20 cellular contexts compared by ENCODE assay signal in genomic region chr17:43998552-43998951, GRCh38. TPM values are rescaled to one million over a fixed set of nuclear protein-coding genes. Genes with fewer than 3 reads are reported as not detected.
DNase-seq lines count a peak whose midpoint lies in the region; ATAC-seq and TF ChIP-seq lines count a peak whose summit lies in the region.
"Had no signal": no experiment of that assay in that cellular context is flagged by ENCODE, and none has a peak within 500 bp of the region (broad histone marks: within the 10 kb centered on the region; RNA-seq: fewer than 3 reads in every experiment).

No MANE protein-coding gene starts in this region.

- peaks cover 2% of the 10 kb centered on the region for H3K27me3 ChIP-seq in brain microvascular endothelial cell (replicated peaks)
- peaks cover 3 to 4% of the 10 kb centered on the region in 2 donors for H3K27me3 ChIP-seq in naive thymus-derived CD4-positive, alpha-beta T cell (ENCODE audit: control insufficient read depth in 2 of 2, insufficient read depth in 2 of 2, low read length in 2 of 2)

- peak; percentile 26 for ATAC-seq in naive thymus-derived CD4-positive, alpha-beta T cell
- ATAC-seq in HG02642 (IDR thresholded peaks at IDR 0.05; ENCODE audit: poor library complexity, unreplicated experiment) (no peak), HG02610 (IDR thresholded peaks at IDR 0.05; ENCODE audit: unreplicated experiment) (no peak)
- ATAC-seq: activated CD4-positive, alpha-beta T cell treated with anti-CD3 and anti-CD28 coated beads for 36 hours; heart right ventricle; T-helper 17 cell had no signal

- intact Hi-C loops in naive thymus-derived CD4-positive, alpha-beta T cell (cut with micrococcal nuclease) = no loop called here

- no peak overlapping the region for H3K27ac Mint-ChIP-seq in naive thymus-derived CD4-positive, alpha-beta T cell
- no peak overlapping the region for H3K27ac Mint-ChIP-seq in T-helper 2 cell treated with Interferon-gamma antibody and Interleukin-4, amounts not matched to agents 5 μg/mL and 100 μg/mL, for 36 hours
- H3K27ac Mint-ChIP-seq: activated CD4-positive, alpha-beta T cell treated with anti-CD3 and anti-CD28 coated beads for 36 hours; activated naive CD8-positive, alpha-beta T cell treated with anti-CD3 and anti-CD28 coated beads for 36 hours; CD4-positive, CD25-positive, alpha-beta regulatory T cell; T-helper 17 cell had no signal

- no peaks in the 10 kb centered on the region for H3K36me3 ChIP-seq in HEK293 (ENCODE audit: control insufficient read depth in 2 of 2, insufficient read depth in 1 of 2, low read length in 2 of 2)
- no peaks in the 10 kb centered on the region for H3K36me3 ChIP-seq in brain microvascular endothelial cell (replicated peaks)
- no peaks in the 10 kb centered on the region for H3K36me3 ChIP-seq in naive thymus-derived CD4-positive, alpha-beta T cell (ENCODE audit: control insufficient read depth in 2 of 3, insufficient read depth in 3 of 3, low read length in 3 of 3)
- H3K36me3 ChIP-seq: heart right ventricle had no signal

- POLR2A ChIA-PET in HEK293 (lab: Yijun Ruan, JAX) = interaction anchor here (0.9 kb wide), 1 partner anchor 60 kb away, joined by 3 read pairs; no protein-coding TSS in a partner anchor
- POLR2A ChIA-PET in naive thymus-derived CD4-positive, alpha-beta T cell (lab: Charles Lee) = interaction anchor here (1.1 kb wide), 1 partner anchor 11 kb away, joined by 3 read pairs; no protein-coding TSS in a partner anchor

- H3K9me3 ChIP-seq in HEK293 (ENCODE audit: control insufficient read depth, insufficient read depth, low read depth, low read length) = no peaks in the 10 kb centered on the region
- no peaks in the 10 kb centered on the region for H3K9me3 ChIP-seq in naive thymus-derived CD4-positive, alpha-beta T cell (ENCODE audit: control insufficient read depth in 2 of 3, low read length in 3 of 3)
- H3K9me3 ChIP-seq: heart right ventricle had no signal

- H3K27me3 Mint-ChIP-seq in naive thymus-derived CD4-positive, alpha-beta T cell = peaks cover 0 to 44% (median 13%) of the 10 kb centered on the region in 5 donors
- peaks cover 35% of the 10 kb centered on the region for H3K27me3 Mint-ChIP-seq in T-helper 2 cell treated with Interferon-gamma antibody and Interleukin-4, amounts not matched to agents 5 μg/mL and 100 μg/mL, for 36 hours (ENCODE audit: low read depth)

- no peaks in the 10 kb centered on the region for H3K36me3 Mint-ChIP-seq in naive thymus-derived CD4-positive, alpha-beta T cell
- H3K36me3 Mint-ChIP-seq in T-helper 2 cell treated with Interferon-gamma antibody and Interleukin-4, amounts not matched to agents 5 μg/mL and 100 μg/mL, for 36 hours (ENCODE audit: low read depth) = no peaks in the 10 kb centered on the region
- H3K36me3 Mint-ChIP-seq: activated naive CD8-positive, alpha-beta T cell treated with anti-CD3 and anti-CD28 coated beads for 36 hours; CD4-positive, CD25-positive, alpha-beta regulatory T cell had no signal

- H3K4me1 Mint-ChIP-seq in naive thymus-derived CD4-positive, alpha-beta T cell = no peaks in the 10 kb centered on the region
- no peaks in the 10 kb centered on the region for H3K4me1 Mint-ChIP-seq in T-helper 2 cell treated with Interferon-gamma antibody and Interleukin-4, amounts not matched to agents 5 μg/mL and 100 μg/mL, for 36 hours (ENCODE audit: low read depth)
- H3K4me1 Mint-ChIP-seq: activated CD4-positive, alpha-beta T cell treated with anti-CD3 and anti-CD28 coated beads for 36 hours; T-helper 17 cell had no signal

- peaks cover 0 to 1% (median 0%) of the 10 kb centered on the region in 11 donors for H3K9me3 Mint-ChIP-seq in naive thymus-derived CD4-positive, alpha-beta T cell
- no peaks in the 10 kb centered on the region for H3K9me3 Mint-ChIP-seq in T-helper 2 cell treated with Interferon-gamma antibody and Interleukin-4, amounts not matched to agents 5 μg/mL and 100 μg/mL, for 36 hours
- H3K9me3 Mint-ChIP-seq: activated naive CD8-positive, alpha-beta T cell treated with anti-CD3 and anti-CD28 coated beads for 36 hours; CD4-positive, CD25-positive, alpha-beta regulatory T cell had no signal

- TF ChIP-seq CTCF in HEK293 (tag by site-specific recombination; IDR thresholded peaks at IDR 0.05) (no peak), brain microvascular endothelial cell (IDR thresholded peaks at IDR 0.05; ENCODE audit: low read depth, low read length, missing control alignments) (no peak)

- in situ Hi-C loops in brain microvascular endothelial cell (cut with HindIII; ENCODE audit: low pct_ligation_motif_present, low sequenced_read_pairs) = no loop called here

- no peak overlapping the region for H3K4me3 Mint-ChIP-seq in naive thymus-derived CD4-positive, alpha-beta T cell
- no peak overlapping the region for H3K4me3 Mint-ChIP-seq in T-helper 2 cell treated with Interferon-gamma antibody and Interleukin-4, amounts not matched to agents 5 μg/mL and 100 μg/mL, for 36 hours
- H3K4me3 Mint-ChIP-seq: activated CD4-positive, alpha-beta T cell treated with anti-CD3 and anti-CD28 coated beads for 36 hours; activated naive CD8-positive, alpha-beta T cell treated with anti-CD3 and anti-CD28 coated beads for 36 hours; CD4-positive, CD25-positive, alpha-beta regulatory T cell; T-helper 17 cell had no signal

- DNase-seq in NCI-H226 (peak; percentile 69), brain microvascular endothelial cell (peak; percentile 50)
- no peak for DNase-seq in naive thymus-derived CD4-positive, alpha-beta T cell
- DNase-seq in T-helper 2 cell treated with Interferon-gamma antibody and Interleukin-4, amounts not matched to agents 5 μg/mL and 100 μg/mL, for 36 hours (ENCODE audit: low spot score) = no peak
- DNase-seq: activated CD4-positive, alpha-beta T cell treated with anti-CD3 and anti-CD28 coated beads for 36 hours; activated naive CD8-positive, alpha-beta T cell treated with anti-CD3 and anti-CD28 coated beads for 36 hours; CD4-positive, CD25-positive, alpha-beta regulatory T cell; DND-41; heart right ventricle; kidney; midbrain; NCI-H524; stimulated activated CD4-positive, alpha-beta T cell treated with anti-CD3 and anti-CD28 coated beads, Interleukin-4, amount 100 ng/mL, for 24 hours; T-helper 17 cell had no signal

- H3K4me3 ChIP-seq in HEK293 (ENCODE audit: low read depth, low read length) = no peak overlapping the region
- H3K4me3 ChIP-seq in brain microvascular endothelial cell (ENCODE audit: low read depth, low read length) = no peak overlapping the region
- no peak overlapping the region for H3K4me3 ChIP-seq in naive thymus-derived CD4-positive, alpha-beta T cell (ENCODE audit: low read length)
- H3K4me3 ChIP-seq: heart right ventricle had no signal

- H3K4me1 ChIP-seq in HEK293 (ENCODE audit: control insufficient read depth, insufficient read depth, low read length) = no peaks in the 10 kb centered on the region
- peaks cover 6 to 9% of the 10 kb centered on the region in 2 donors for H3K4me1 ChIP-seq in naive thymus-derived CD4-positive, alpha-beta T cell (ENCODE audit: control insufficient read depth in 2 of 2, insufficient read depth in 2 of 2, low read length in 2 of 2)

- H3K27ac ChIP-seq in HEK293 (ENCODE audit: extremely low read depth, low read depth, low read length) (no peak overlapping the region), brain microvascular endothelial cell (no peak overlapping the region)
- H3K27ac ChIP-seq in naive thymus-derived CD4-positive, alpha-beta T cell (ENCODE audit: low read depth, low read length) = no peak overlapping the region
- H3K27ac ChIP-seq: heart right ventricle, RWPE1 had no signal

- CTCF ChIA-PET in HEK293 (lab: Yijun Ruan, JAX) = interaction anchor here (0.5 to 9.9 kb wide), 7 partner anchors 43 to 153 kb away, joined by 3 to 267 read pairs (median 4); partner anchors contain the start of gene PPY
- CTCF ChIA-PET in naive thymus-derived CD4-positive, alpha-beta T cell (lab: Charles Lee) = no interaction called here

TF ChIP-seq in HEK293, 187 proteins besides CTCF, POLR2A, EP300 and RAD21:
- TF ChIP-seq ZNF121 (tag by site-specific recombination; IDR thresholded peaks at IDR 0.05) (0 out of 2 replicates have a peak, but pooled peaks have one; percentile 13), GLIS1 (tag by site-specific recombination; IDR thresholded peaks at IDR 0.05) (peak; percentile 51; the same call in 1 of the 2 replicates), PATZ1 (tag by site-specific recombination; IDR thresholded peaks at IDR 0.05) (no peak)

RNA-seq across cellular contexts. Expression of gene NAGS, which starts 5.9 kb away (rescaled TPM):
- 1 to 10 TPM in 2 of 5 experiments, under 1 TPM in 3; 0.19 to 1.9 (median 0.20) TPM for total RNA-seq in naive thymus-derived CD4-positive, alpha-beta T cell
- polyA plus RNA-seq in naive thymus-derived CD4-positive, alpha-beta T cell = 1 to 10 TPM in 1 of 2 donors, under 1 TPM in 1; 0.41 to 2.6 TPM

RNA-seq across cellular contexts. Expression of gene TMEM101, which starts 16.2 kb away (rescaled TPM):
- 10 to 100 TPM; 12.1 to 32.0 (median 30.5) TPM for total RNA-seq in naive thymus-derived CD4-positive, alpha-beta T cell
- polyA plus RNA-seq in naive thymus-derived CD4-positive, alpha-beta T cell = 10 to 100 TPM; 33.8 to 36.0 TPM

RNA-seq across cellular contexts. Expression of gene PYY, which starts 44.8 kb away (rescaled TPM):
- total RNA-seq in naive thymus-derived CD4-positive, alpha-beta T cell = not detected
- not detected for polyA plus RNA-seq in naive thymus-derived CD4-positive, alpha-beta T cell
- total RNA-seq: activated CD4-positive, alpha-beta T cell treated with anti-CD3 and anti-CD28 coated beads for 36 hours; activated naive CD8-positive, alpha-beta T cell treated with anti-CD3 and anti-CD28 coated beads for 36 hours; CD4-positive, CD25-positive, alpha-beta regulatory T cell; heart right ventricle; kidney; T-helper 17 cell; urinary bladder had no signal
- polyA plus RNA-seq: CD4-positive, CD25-positive, alpha-beta regulatory T cell; urinary bladder had no signal

RNA-seq across cellular contexts. Expression of gene PPY, which starts 56.3 kb away (rescaled TPM):
- total RNA-seq in naive thymus-derived CD4-positive, alpha-beta T cell = not detected
- not detected for polyA plus RNA-seq in naive thymus-derived CD4-positive, alpha-beta T cell
- total RNA-seq: activated CD4-positive, alpha-beta T cell treated with anti-CD3 and anti-CD28 coated beads for 36 hours; activated naive CD8-positive, alpha-beta T cell treated with anti-CD3 and anti-CD28 coated beads for 36 hours; CD4-positive, CD25-positive, alpha-beta regulatory T cell; H1; heart right ventricle; kidney; T-helper 17 cell; urinary bladder had no signal
- polyA plus RNA-seq: CD4-positive, CD25-positive, alpha-beta regulatory T cell; heart right ventricle; urinary bladder had no signal

Comparison
In these comparisons a context has a peak if more than half of its experiments do, and no peak if none do; other contexts are left out.
1. DNase-seq: peak in NCI-H226 (single experiment) and brain microvascular endothelial cell (single experiment); none in naive thymus-derived CD4-positive, alpha-beta T cell (0 of 9) and T-helper 2 cell treated with Interferon-gamma antibody and Interleukin-4, amounts not matched to agents 5 μg/mL and 100 μg/mL, for 36 hours (single experiment).